Comparison of ENCODE assay signal across 9 cellular contexts in genomic region chr7:143449793-143450192, GRCh38. TPM values are rescaled to one million over a fixed set of nuclear protein-coding genes. Genes with fewer than 3 reads are reported as not detected.
"Had no signal": no experiment of that assay in that cellular context is flagged by ENCODE, and none has a peak within 500 bp of the region (broad histone marks: within the 10 kb centered on the region; RNA-seq: fewer than 3 reads in every experiment).

No MANE protein-coding gene starts in this region.

- FAIRE-seq: HTR-8/SVneo had no signal

- H3K27ac ChIP-seq: HL-60, KMS-11 had no signal

- H3K4me2 ChIP-seq: KMS-11 had no signal

- DNase-seq: IMR-90, KBM-7, KG1 had no signal

- H3K9ac ChIP-seq: KMS-11 had no signal

RNA-seq across cellular contexts. Expression of gene TAS2R60, which starts 6.5 kb away (rescaled TPM):
- total RNA-seq: HT-29, HT1080, IMR-90 had no signal
- polyA plus RNA-seq: IgD-negative memory B cell, IMR-90 had no signal

RNA-seq across cellular contexts. Expression of gene TAS2R41, which starts 27.9 kb away (rescaled TPM):
- total RNA-seq: HT-29, HT1080, IMR-90 had no signal
- polyA plus RNA-seq: IgD-negative memory B cell, IMR-90 had no signal

RNA-seq across cellular contexts. Expression of gene EPHA1, which starts 41.1 kb away (rescaled TPM):
- total RNA-seq: IMR-90 had no signal
